ENCODE assay signal across 8 cellular contexts in the genomic region with DNA sequence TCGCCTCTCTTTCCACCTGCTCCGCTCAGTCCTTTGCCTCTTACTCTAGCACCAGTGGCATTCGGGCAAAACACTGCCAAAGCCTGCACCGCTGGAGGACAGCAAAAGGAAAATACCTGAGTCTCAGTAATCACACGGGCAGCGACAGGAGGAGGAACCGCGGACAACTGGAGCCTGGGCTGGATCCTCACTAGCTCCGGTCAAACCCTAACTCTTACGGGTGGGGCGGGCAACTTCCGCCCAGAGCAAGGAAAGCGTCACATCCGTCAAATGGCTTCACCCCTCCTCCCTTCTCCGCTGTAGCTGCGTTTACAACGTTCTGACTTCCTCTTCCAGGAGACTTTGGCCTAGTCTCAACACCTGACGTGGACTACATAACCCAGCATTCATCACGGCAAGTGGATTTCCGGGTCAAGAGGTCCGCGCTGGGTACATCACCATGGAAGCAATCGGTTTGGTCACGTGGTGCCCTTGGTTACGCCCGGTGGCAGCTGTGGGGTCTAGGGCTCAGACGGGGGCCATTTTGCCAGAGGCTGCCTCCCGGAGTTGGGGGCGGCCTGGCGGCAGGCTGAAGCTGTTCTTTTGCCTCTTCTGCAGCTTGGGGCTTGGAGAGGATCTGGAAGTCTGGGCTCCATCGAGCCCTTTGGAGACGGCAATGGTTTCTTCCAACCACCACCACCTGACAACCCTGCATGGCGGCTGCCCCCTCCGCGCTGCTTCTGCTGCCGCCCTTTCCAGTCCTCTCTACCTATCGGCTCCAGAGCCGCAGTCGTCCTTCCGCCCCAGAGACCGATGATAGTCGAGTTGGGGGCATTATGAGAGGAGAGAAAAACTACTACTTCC. TPM values are rescaled to one million over a fixed set of nuclear protein-coding genes. Genes with fewer than 3 reads are reported as not detected.
A peak's percentile ranks its signal among the peaks of the same experiment; 100 is the strongest.
DNase-seq lines count a peak whose midpoint lies in the region; ATAC-seq and TF ChIP-seq lines count a peak whose summit lies in the region.

A gene with protein sequence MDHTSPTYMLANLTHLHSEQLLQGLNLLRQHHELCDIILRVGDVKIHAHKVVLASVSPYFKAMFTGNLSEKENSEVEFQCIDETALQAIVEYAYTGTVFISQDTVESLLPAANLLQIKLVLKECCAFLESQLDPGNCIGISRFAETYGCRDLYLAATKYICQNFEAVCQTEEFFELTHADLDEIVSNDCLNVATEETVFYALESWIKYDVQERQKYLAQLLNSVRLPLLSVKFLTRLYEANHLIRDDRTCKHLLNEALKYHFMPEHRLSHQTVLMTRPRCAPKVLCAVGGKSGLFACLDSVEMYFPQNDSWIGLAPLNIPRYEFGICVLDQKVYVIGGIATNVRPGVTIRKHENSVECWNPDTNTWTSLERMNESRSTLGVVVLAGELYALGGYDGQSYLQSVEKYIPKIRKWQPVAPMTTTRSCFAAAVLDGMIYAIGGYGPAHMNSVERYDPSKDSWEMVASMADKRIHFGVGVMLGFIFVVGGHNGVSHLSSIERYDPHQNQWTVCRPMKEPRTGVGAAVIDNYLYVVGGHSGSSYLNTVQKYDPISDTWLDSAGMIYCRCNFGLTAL (minus strand): TSS at position 218 of the 843 bp plus-strand sequence. CDS start 16,019 bp downstream, outside the sequence.
A gene with protein sequence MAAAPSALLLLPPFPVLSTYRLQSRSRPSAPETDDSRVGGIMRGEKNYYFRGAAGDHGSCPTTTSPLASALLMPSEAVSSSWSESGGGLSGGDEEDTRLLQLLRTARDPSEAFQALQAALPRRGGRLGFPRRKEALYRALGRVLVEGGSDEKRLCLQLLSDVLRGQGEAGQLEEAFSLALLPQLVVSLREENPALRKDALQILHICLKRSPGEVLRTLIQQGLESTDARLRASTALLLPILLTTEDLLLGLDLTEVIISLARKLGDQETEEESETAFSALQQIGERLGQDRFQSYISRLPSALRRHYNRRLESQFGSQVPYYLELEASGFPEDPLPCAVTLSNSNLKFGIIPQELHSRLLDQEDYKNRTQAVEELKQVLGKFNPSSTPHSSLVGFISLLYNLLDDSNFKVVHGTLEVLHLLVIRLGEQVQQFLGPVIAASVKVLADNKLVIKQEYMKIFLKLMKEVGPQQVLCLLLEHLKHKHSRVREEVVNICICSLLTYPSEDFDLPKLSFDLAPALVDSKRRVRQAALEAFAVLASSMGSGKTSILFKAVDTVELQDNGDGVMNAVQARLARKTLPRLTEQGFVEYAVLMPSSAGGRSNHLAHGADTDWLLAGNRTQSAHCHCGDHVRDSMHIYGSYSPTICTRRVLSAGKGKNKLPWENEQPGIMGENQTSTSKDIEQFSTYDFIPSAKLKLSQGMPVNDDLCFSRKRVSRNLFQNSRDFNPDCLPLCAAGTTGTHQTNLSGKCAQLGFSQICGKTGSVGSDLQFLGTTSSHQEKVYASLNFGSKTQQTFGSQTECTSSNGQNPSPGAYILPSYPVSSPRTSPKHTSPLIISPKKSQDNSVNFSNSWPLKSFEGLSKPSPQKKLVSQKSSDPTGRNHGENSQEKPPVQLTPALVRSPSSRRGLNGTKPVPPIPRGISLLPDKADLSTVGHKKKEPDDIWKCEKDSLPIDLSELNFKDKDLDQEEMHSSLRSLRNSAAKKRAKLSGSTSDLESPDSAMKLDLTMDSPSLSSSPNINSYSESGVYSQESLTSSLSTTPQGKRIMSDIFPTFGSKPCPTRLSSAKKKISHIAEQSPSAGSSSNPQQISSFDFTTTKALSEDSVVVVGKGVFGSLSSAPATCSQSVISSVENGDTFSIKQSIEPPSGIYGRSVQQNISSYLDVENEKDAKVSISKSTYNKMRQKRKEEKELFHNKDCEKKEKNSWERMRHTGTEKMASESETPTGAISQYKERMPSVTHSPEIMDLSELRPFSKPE (N-terminal part only) (plus strand): TSS at position 461 of the 843 bp plus-strand sequence. CDS start 232 bp downstream, at position 693.

- CTCF ChIA-PET in activated CD4-positive, alpha-beta T cell treated with anti-CD3 and anti-CD28 coated beads, Interleukin-2, amount 10 ng/mL, durations not matched to agents 7 days and 5 days (lab: Charles Lee): interaction anchor here (0.6 to 1.5 kb wide), 4 partner anchors 10 to 124 kb away, joined by 3 to 4 read pairs (median 3); no protein-coding TSS in a partner anchor

- no peaks in the 10 kb centered on the region for H3K27me3 ChIP-seq in left lung

- H3K27me3 Mint-ChIP-seq in activated CD4-positive, alpha-beta T cell treated with anti-CD3 and anti-CD28 coated beads, Interleukin-2, amount 10 ng/mL, durations not matched to agents 7 days and 5 days: no peaks in the 10 kb centered on the region

- H3K27ac Mint-ChIP-seq in activated CD4-positive, alpha-beta T cell treated with anti-CD3 and anti-CD28 coated beads, Interleukin-2, amount 10 ng/mL, durations not matched to agents 7 days and 5 days: no peak within 1 kb of the TSS

- H3K4me1 ChIP-seq in left lung: peaks cover 25 to 85% of the 10 kb centered on the region in 2 donors

- peak; percentile 77 to 100 (median 98) for DNase-seq in C1 segment of cervical spinal cord (lab: John Stamatoyannopoulos, UW)
- peak; percentile 99 for DNase-seq in NCI-H526 treated with DMSO at 0.1 percent for 48 hours (lab: John Stamatoyannopoulos, UW)
- DNase-seq in activated CD4-positive, alpha-beta T cell treated with anti-CD3 and anti-CD28 coated beads, Interleukin-2, amount 10 ng/mL, durations not matched to agents 7 days and 5 days: peak; percentile 98
- peak; percentile 100 for DNase-seq in dermis blood vessel endothelial cell
- peak; percentile 94 to 98 for DNase-seq in left lung
- peak; percentile 80 to 90 for DNase-seq in stimulated activated CD4-positive, alpha-beta T cell treated with anti-CD3 and anti-CD28 coated beads, Interleukin-2, amount 100 ng/mL, for 48 hours

- no peak for TF ChIP-seq CTCF in left lung (IDR thresholded peaks at IDR 0.05)

- intact Hi-C loops in left lung (cut with DNase I): no loop called here

- peaks cover 29% of the 10 kb centered on the region for H3K36me3 Mint-ChIP-seq in activated CD4-positive, alpha-beta T cell treated with anti-CD3 and anti-CD28 coated beads, Interleukin-2, amount 10 ng/mL, durations not matched to agents 7 days and 5 days (ENCODE audit: low read depth)

- no peaks in the 10 kb centered on the region for H3K36me3 ChIP-seq in left lung

- peak within 1 kb of the TSS; percentile 66 to 94 for H3K4me3 ChIP-seq in left lung

- peaks cover 14% of the 10 kb centered on the region for H3K9me3 Mint-ChIP-seq in activated CD4-positive, alpha-beta T cell treated with anti-CD3 and anti-CD28 coated beads, Interleukin-2, amount 10 ng/mL, durations not matched to agents 7 days and 5 days

- H3K9me3 ChIP-seq in left lung: no peaks in the 10 kb centered on the region

- H3K27ac ChIP-seq in left lung: peak within 1 kb of the TSS; percentile 93 to 97

- POLR2A ChIA-PET in activated CD4-positive, alpha-beta T cell treated with anti-CD3 and anti-CD28 coated beads, Interleukin-2, amount 10 ng/mL, durations not matched to agents 7 days and 5 days (lab: Charles Lee): interaction anchor here (0.7 kb wide), 1 partner anchor 50 kb away, joined by 4 read pairs; no protein-coding TSS in a partner anchor

- H3K4me1 Mint-ChIP-seq in activated CD4-positive, alpha-beta T cell treated with anti-CD3 and anti-CD28 coated beads, Interleukin-2, amount 10 ng/mL, durations not matched to agents 7 days and 5 days: peaks cover 56% of the 10 kb centered on the region

- peak; percentile 84 for ATAC-seq in GM19351 (IDR thresholded peaks at IDR 0.05; ENCODE audit: unreplicated experiment)
- peak; percentile 93 for ATAC-seq in HG03520 (IDR thresholded peaks at IDR 0.05; ENCODE audit: unreplicated experiment)
- ATAC-seq in left lung: peak; percentile 95

- H3K4me3 Mint-ChIP-seq in activated CD4-positive, alpha-beta T cell treated with anti-CD3 and anti-CD28 coated beads, Interleukin-2, amount 10 ng/mL, durations not matched to agents 7 days and 5 days: no peak within 1 kb of the TSS

RNA-seq across cellular contexts. Expression of the first gene that starts in this region (rescaled TPM):
- 10 to 100 TPM; 16.8 to 17.6 TPM for total RNA-seq in activated CD4-positive, alpha-beta T cell treated with anti-CD3 and anti-CD28 coated beads, Interleukin-2, amount 10 ng/mL, durations not matched to agents 7 days and 5 days
- total RNA-seq in dermis blood vessel endothelial cell (8.9 and 13.3 TPM in 2 replicates), left lung (10 to 100 TPM; 14.7 to 16.6 TPM)

RNA-seq across cellular contexts. Expression of the second gene that starts in this region (rescaled TPM):
- total RNA-seq in activated CD4-positive, alpha-beta T cell treated with anti-CD3 and anti-CD28 coated beads, Interleukin-2, amount 10 ng/mL, durations not matched to agents 7 days and 5 days: 1 to 10 TPM; 8.4 to 8.7 TPM
- total RNA-seq in dermis blood vessel endothelial cell (21.1 and 23.1 TPM in 2 replicates), left lung (10 to 100 TPM; 12.3 to 17.2 TPM)

Comparison
In these comparisons a context has a peak if more than half of its experiments do, and no peak if none do; other contexts are left out.
1. Peak in every context shown above with its lines: DNase-seq, ATAC-seq, H3K4me3 ChIP-seq and H3K27ac ChIP-seq.